In the genomic region with DNA sequence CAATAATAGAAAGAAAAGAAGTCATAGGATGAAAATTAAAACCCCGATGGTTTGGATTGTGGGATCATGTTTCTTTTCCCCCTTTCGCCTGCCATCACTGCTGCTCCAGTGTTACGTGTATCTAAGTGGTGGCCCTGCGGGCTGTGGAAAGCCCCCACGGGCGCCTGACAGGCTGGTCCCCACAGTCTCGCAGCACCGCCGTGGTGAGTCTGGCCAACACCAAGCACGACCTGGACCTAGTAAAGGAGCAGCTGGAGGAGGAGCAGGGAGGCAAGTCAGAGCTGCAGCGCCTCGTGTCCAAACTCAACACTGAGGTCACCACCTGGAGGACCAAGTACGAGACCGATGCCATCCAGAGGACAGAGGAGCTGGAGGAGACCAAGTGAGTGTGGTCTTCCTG, we compare ENCODE assay signal across 30 cellular contexts. TPM values are rescaled to one million over a fixed set of nuclear protein-coding genes. Genes with fewer than 3 reads are reported as not detected.
DNase-seq lines count a peak whose midpoint lies in the region; ATAC-seq, FAIRE-seq and TF ChIP-seq lines count a peak whose summit lies in the region.
"Had no signal": no experiment of that assay in that cellular context is flagged by ENCODE, and none has a peak within 500 bp of the region (broad histone marks: within the 10 kb centered on the region; RNA-seq: fewer than 3 reads in every experiment).

No MANE protein-coding gene starts in this region.

- H3K79me2 ChIP-seq in H1 (ENCODE audit: control insufficient read depth in 1 of 2, insufficient read depth in 2 of 2, low read length in 2 of 2): no peaks in the 10 kb centered on the region
- H3K79me2 ChIP-seq in PC-3 (ENCODE audit: low read length): no peaks in the 10 kb centered on the region

- in situ Hi-C loops in IMR-90 (cut with MboI; ENCODE audit: low sequenced_read_pairs): no loop called here

- H3K27me3 ChIP-seq in IMR-90 (ENCODE audit: control insufficient read depth, insufficient read depth, low read length) (no peaks in the 10 kb centered on the region), H1 (replicated peaks in 1 of 4; ENCODE audit: control insufficient read depth in 3 of 4, extremely low read depth in 1 of 4, insufficient read depth in 3 of 4, low read length in 3 of 4) (no peaks in the 10 kb centered on the region), neuronal stem cell (ENCODE audit: control insufficient read depth in 3 of 3, insufficient read depth in 3 of 3, low read depth in 1 of 3, low read length in 3 of 3) (no peaks in the 10 kb centered on the region), PC-3 (ENCODE audit: low read length) (no peaks in the 10 kb centered on the region)
- H3K27me3 ChIP-seq: BE2C, BLaER1 had no signal

- H3K23ac ChIP-seq in IMR-90 (ENCODE audit: low read depth, low read length) (no peak overlapping the region), H1 (ENCODE audit: insufficient read length) (no peak overlapping the region), neuronal stem cell (ENCODE audit: low read depth, low read length, poor library complexity) (peak overlapping the region; percentile 52)

- H3K18ac ChIP-seq in IMR-90 (ENCODE audit: low read depth, low read length) (no peak overlapping the region), H1 (ENCODE audit: extremely low read depth, low read length) (no peak overlapping the region), neuronal stem cell (ENCODE audit: low read length) (no peak overlapping the region)

- H3K36me3 ChIP-seq in IMR-90 (ENCODE audit: control insufficient read depth, insufficient read depth, low read length) (no peaks in the 10 kb centered on the region), H1 (ENCODE audit: control insufficient read depth in 2 of 4, insufficient read depth in 4 of 4, low read length in 3 of 4) (no peaks in the 10 kb centered on the region), neuronal stem cell (replicated peaks in 1 of 2; ENCODE audit: control insufficient read depth in 2 of 2, insufficient read depth in 2 of 2, low read length in 2 of 2) (no peaks in the 10 kb centered on the region), PC-3 (ENCODE audit: low read depth, low read length) (no peaks in the 10 kb centered on the region)
- H3K36me3 ChIP-seq: BE2C, BLaER1 had no signal

- H2AK5ac ChIP-seq in IMR-90 (ENCODE audit: low read depth, low read length) (peak overlapping the region; percentile 73; the same call in 1 of the 2 replicates), H1 (ENCODE audit: low read depth, low read length) (no peak overlapping the region), neuronal stem cell (ENCODE audit: low read depth, low read length) (no peak overlapping the region)

- 60% methylated on average over 1 of the region's 14 CpGs; no CpG with 5 or more reads in 1 of the 2 experiments for WGBS in IMR-90 (ENCODE audit: extremely low coverage in 2 of 2, insufficient read length in 1 of 2), 2 experiments
- 91% methylated on average over 14 of the region's 14 CpGs; no CpG with 5 or more reads in 1 of the 2 experiments for WGBS in H1 (ENCODE audit: extremely low coverage in 1 of 2, insufficient coverage in 1 of 2, insufficient read length in 1 of 2, insufficient replicate concordance in 2 of 2, low coverage in 1 of 2, low lambda C conversion rate in 2 of 2, missing lambda C conversion rate in 1 of 2), 2 experiments
- WGBS in neuronal stem cell (ENCODE audit: extremely low coverage in 2 of 2, insufficient read length in 2 of 2, insufficient replicate concordance in 1 of 2), 2 donors: no CpG with 5 or more reads among the region's 14 CpGs

- CTCF ChIA-PET in IMR-90 (lab: Yijun Ruan, JAX): no interaction called here
- CTCF ChIA-PET in H1 (lab: Charles Lee; ENCODE audit: partially characterized antibody): interaction anchor here (0.6 to 2.2 kb wide), 2 partner anchors 9 to 245 kb away, joined by 3 to 5 read pairs; no protein-coding TSS in a partner anchor
- CTCF ChIA-PET in PC-3 (lab: Charles Lee): interaction anchor here (0.5 kb wide), 1 partner anchor 116 kb away, joined by 3 read pairs; no protein-coding TSS in a partner anchor

- H2BK15ac ChIP-seq in IMR-90 (ENCODE audit: low read depth, low read length): no peak overlapping the region
- no peak overlapping the region for H2BK15ac ChIP-seq in H1 (ENCODE audit: low read length)
- H2BK15ac ChIP-seq in neuronal stem cell (ENCODE audit: low read length): no peak overlapping the region

- no peak for TF ChIP-seq EP300 in H1 (IDR thresholded peaks at IDR 0.05; ENCODE audit: borderline replicate concordance in 1 of 2, low read depth in 2 of 2, low read length in 2 of 2)

- no peak overlapping the region for H2BK5ac ChIP-seq in IMR-90 (ENCODE audit: low read depth, low read length, poor library complexity, severe bottlenecking)
- no peak overlapping the region for H2BK5ac ChIP-seq in H1 (ENCODE audit: low read depth, low read length)
- H2BK5ac ChIP-seq in neuronal stem cell (ENCODE audit: low read length): no peak overlapping the region

- no TSS peak for BruUV-seq in IMR-90 (replicated peaks; lab: Mats Ljungman, UMichigan)
- no TSS peak for BruUV-seq in PC-3 (replicated peaks; lab: Mats Ljungman, UMichigan)

- H3F3A ChIP-seq in PC-3 (ENCODE audit: low read length, unreplicated experiment): no peaks in the 10 kb centered on the region

- H3K14ac ChIP-seq in IMR-90 (replicated peaks; ENCODE audit: low read depth, low read length) (no peak overlapping the region; the same call in 1 of the 2 replicates), H1 (ENCODE audit: insufficient read length) (no peak overlapping the region), neuronal stem cell (ENCODE audit: low read length) (no peak overlapping the region)

- H3K4me1 ChIP-seq in IMR-90 (ENCODE audit: control insufficient read depth, insufficient read depth, low read length) (peaks cover 5% of the 10 kb centered on the region; the same call in 1 of the 2 replicates), H1 (replicated peaks in 1 of 4; ENCODE audit: control insufficient read depth in 3 of 4, insufficient read depth in 4 of 4, low read length in 3 of 4) (peaks cover 0 to 4% (median 0%) of the 10 kb centered on the region in 4 experiments; a peak in 1 of 7 replicates), neuronal stem cell (ENCODE audit: control insufficient read depth in 2 of 2, insufficient read depth in 1 of 2, low read depth in 1 of 2, low read length in 2 of 2) (no peaks in the 10 kb centered on the region), PC-3 (ENCODE audit: insufficient read depth, low read length) (no peaks in the 10 kb centered on the region)
- H3K4me1 ChIP-seq: BE2C, BLaER1 had no signal

- H4K91ac ChIP-seq in IMR-90 (ENCODE audit: insufficient read depth, low read depth, low read length) (no peak overlapping the region), H1 (replicated peaks; ENCODE audit: insufficient read length, low read length) (no peak overlapping the region), neuronal stem cell (ENCODE audit: low read depth, low read length, poor library complexity) (no peak overlapping the region)

- no peak for ATAC-seq in IMR-90 (ENCODE audit: low read depth)
- ATAC-seq in left ventricle myocardium superior: no peak
- no peak for ATAC-seq in PC-3
- ATAC-seq: GM12878 had no signal

- TF ChIP-seq RAD21 in IMR-90 (IDR thresholded peaks at IDR 0.05; ENCODE audit: low read length) (no peak), H1 (IDR thresholded peaks at IDR 0.05 in 1 of 2, conservative IDR thresholded peaks at IDR 0.05 in 1 of 2; ENCODE audit: low read depth in 2 of 2, low read length in 2 of 2) (no peak)

- H3K79me1 ChIP-seq in IMR-90 (ENCODE audit: low read depth in 1 of 2, low read length in 2 of 2) (no peaks in the 10 kb centered on the region), H1 (ENCODE audit: low read depth, low read length) (no peaks in the 10 kb centered on the region), neuronal stem cell (ENCODE audit: low read depth, low read length) (no peaks in the 10 kb centered on the region)

- dilution Hi-C loops in IMR-90 (cut with HindIII; ENCODE audit: low sequenced_read_pairs, unreplicated experiment): no loop called here

- H3K9me3 ChIP-seq in IMR-90 (ENCODE audit: control insufficient read depth, insufficient read depth, low read length): no peaks in the 10 kb centered on the region
- H3K9me3 ChIP-seq in H1 (ENCODE audit: insufficient read depth in 2 of 2, low read depth in 1 of 2, low read length in 1 of 2): no peaks in the 10 kb centered on the region
- H3K9me3 ChIP-seq in neuronal stem cell (replicated peaks in 1 of 2; ENCODE audit: control insufficient read depth in 2 of 2, insufficient read depth in 1 of 2, low read depth in 1 of 2, low read length in 2 of 2): no peaks in the 10 kb centered on the region
- no peaks in the 10 kb centered on the region for H3K9me3 ChIP-seq in PC-3 (ENCODE audit: low read length)
- H3K9me3 ChIP-seq: BE2C, BLaER1 had no signal

- H2BK12ac ChIP-seq in H1 (ENCODE audit: low read depth, low read length): no peak overlapping the region
- H2BK12ac ChIP-seq in neuronal stem cell (ENCODE audit: low read length): no peak overlapping the region

- no peak overlapping the region for H3K27ac ChIP-seq in IMR-90 (ENCODE audit: insufficient read depth, low read length)
- H3K27ac ChIP-seq in H1 (ENCODE audit: low read depth, low read length): no peak overlapping the region
- H3K27ac ChIP-seq in neuronal stem cell (replicated peaks; ENCODE audit: low read length): no peak overlapping the region
- H3K27ac ChIP-seq in PC-3 (ENCODE audit: low read length): no peak overlapping the region
- H3K27ac ChIP-seq: BLaER1 had no signal

- H4K5ac ChIP-seq in IMR-90 (ENCODE audit: low read depth, low read length) (no peak overlapping the region; the same call in 1 of the 2 replicates), H1 (ENCODE audit: insufficient read length, low read depth, low read length) (no peak overlapping the region)

- intact Hi-C loops in IMR-90 (cut with micrococcal nuclease): no loop called here
- intact Hi-C loops in left ventricle myocardium superior (cut with micrococcal nuclease): no loop called here
- intact Hi-C loops in PC-3 (cut with micrococcal nuclease): no loop called here

- no peaks in the 10 kb centered on the region for H3K23me2 ChIP-seq in H1 (ENCODE audit: low read depth, low read length)

- H2BK120ac ChIP-seq in IMR-90 (ENCODE audit: low read depth, low read length) (no peak overlapping the region), H1 (replicated peaks; ENCODE audit: low read depth, low read length) (no peak overlapping the region), neuronal stem cell (ENCODE audit: low read depth, low read length) (no peak overlapping the region)

- H4K8ac ChIP-seq in IMR-90 (ENCODE audit: low read depth in 2 of 2, low read length in 2 of 2) (no peak overlapping the region), H1 (ENCODE audit: extremely low read depth, insufficient read depth, low read length) (peak overlapping the region; percentile 25; the same call in 1 of the 2 replicates), neuronal stem cell (ENCODE audit: low read depth, low read length) (no peak overlapping the region)

- H3K9me1 ChIP-seq in IMR-90 (ENCODE audit: insufficient read depth, low read length): 0 out of 2 replicates have a peak, but pooled peaks cover 4% of the 10 kb centered on the region

- FAIRE-seq in H1 (lab: Jason Lieb, UNC): no peak
- FAIRE-seq: A204.1, GM12878, GM12892, GM18507 had no signal

- no peaks in the 10 kb centered on the region for H4K20me1 ChIP-seq in IMR-90 (ENCODE audit: insufficient read depth, low read length)
- no peaks in the 10 kb centered on the region for H4K20me1 ChIP-seq in H1 (replicated peaks in 1 of 2; ENCODE audit: control insufficient read depth in 1 of 2, insufficient read depth in 2 of 2, low read length in 2 of 2)
- H4K20me1 ChIP-seq in PC-3 (ENCODE audit: low read length): no peaks in the 10 kb centered on the region
- H4K20me1 ChIP-seq: BLaER1 had no signal

- H3K56ac ChIP-seq in IMR-90 (ENCODE audit: extremely low read depth, insufficient read depth, low read length) (no peak overlapping the region), H1 (replicated peaks; ENCODE audit: insufficient read length, low read depth, low read length) (no peak overlapping the region)

- no peaks in the 10 kb centered on the region for H3K9me2 ChIP-seq in PC-3 (replicated peaks; ENCODE audit: low read length)

- no peak overlapping the region for H2AK9ac ChIP-seq in IMR-90 (replicated peaks; ENCODE audit: low read depth, low read length, poor library complexity)

- no peak overlapping the region for H3K4me3 ChIP-seq in IMR-90 (ENCODE audit: insufficient read depth, low read depth, low read length)
- no peak overlapping the region for H3K4me3 ChIP-seq in H1 (ENCODE audit: extremely low read depth in 1 of 4, insufficient read depth in 2 of 4, low read depth in 3 of 4, low read length in 4 of 4)
- H3K4me3 ChIP-seq in neuronal stem cell (ENCODE audit: low read length in 2 of 2): no peak overlapping the region
- H3K4me3 ChIP-seq in PC-3 (ENCODE audit: low read length): no peak overlapping the region
- H3K4me3 ChIP-seq: BLaER1, GM12878 had no signal

- DNase-seq in IMR-90 (no peak), H1 (ENCODE audit: low read depth in 1 of 2, low spot score in 2 of 2) (no peak), neuronal stem cell (ENCODE audit: low spot score) (no peak), left ventricle myocardium superior (no peak), PC-3 (no peak), NCI-H2171 (lab: John Stamatoyannopoulos, UW) (no peak)
- DNase-seq: 8988T; ACHN; BE2C; C1 segment of cervical spinal cord; CD4-positive, alpha-beta memory T cell; CD4-positive, CD25-positive, alpha-beta regulatory T cell; CD8-positive, alpha-beta memory T cell; COR-L47; DMS 273 treated with DMSO at 0.1 percent for 48 hours; DMS153; DMS53; DMS79; DND-41; EL; GDM1 had no signal

- H2BK20ac ChIP-seq in IMR-90 (ENCODE audit: low read depth, low read length) (no peak overlapping the region), H1 (ENCODE audit: low read length) (no peak overlapping the region)

- no peak overlapping the region for H3K9ac ChIP-seq in IMR-90 (ENCODE audit: low read depth, low read length)
- no peak overlapping the region for H3K9ac ChIP-seq in H1 (replicated peaks in 1 of 4; ENCODE audit: extremely low read depth in 1 of 4, low read depth in 3 of 4, low read length in 3 of 4)
- peak overlapping the region; percentile 12 for H3K9ac ChIP-seq in neuronal stem cell (ENCODE audit: low read depth, low read length, poor library complexity)
- H3K9ac ChIP-seq in PC-3 (ENCODE audit: low read length): no peak overlapping the region
- H3K9ac ChIP-seq: BLaER1 had no signal

- H2AFZ ChIP-seq in IMR-90 (replicated peaks; ENCODE audit: low read length, poor library complexity): no peak overlapping the region
- H2AFZ ChIP-seq in H1 (ENCODE audit: low read length): no peak overlapping the region
- H2AFZ ChIP-seq in neuronal stem cell (ENCODE audit: low read length): no peak overlapping the region
- H2AFZ ChIP-seq in PC-3 (ENCODE audit: low read length): no peak overlapping the region

- TF ChIP-seq POLR2A in IMR-90 (IDR thresholded peaks at IDR 0.05; ENCODE audit: low read depth, low read length) (no peak), H1 (IDR thresholded peaks at IDR 0.05; ENCODE audit: control extremely low read depth in 1 of 2, low read depth in 2 of 2, low read length in 2 of 2) (no peak)

- no peak overlapping the region for H3K4me2 ChIP-seq in IMR-90 (ENCODE audit: low read depth, low read length)
- H3K4me2 ChIP-seq in H1 (ENCODE audit: insufficient read depth in 1 of 2, low read depth in 2 of 2, low read length in 2 of 2): no peak overlapping the region
- H3K4me2 ChIP-seq in neuronal stem cell (ENCODE audit: insufficient read depth, low read length, poor library complexity, severe bottlenecking): no peak overlapping the region
- H3K4me2 ChIP-seq in PC-3 (ENCODE audit: low read length): no peak overlapping the region
- H3K4me2 ChIP-seq: BLaER1 had no signal

- POLR2A ChIA-PET in IMR-90 (lab: Charles Lee; ENCODE audit: unreplicated experiment): no interaction called here
- POLR2A ChIA-PET in H1 (lab: Charles Lee; ENCODE audit: partially characterized antibody): no interaction called here
- POLR2A ChIA-PET in PC-3 (lab: Charles Lee; ENCODE audit: unreplicated experiment): no interaction called here

- no peak for TF ChIP-seq CTCF in IMR-90 (conservative IDR thresholded peaks at IDR 0.05; ENCODE audit: low read depth, low read length)
- no peak for TF ChIP-seq CTCF in H1 (IDR thresholded peaks at IDR 0.05; ENCODE audit: control extremely low read depth in 1 of 3, insufficient read depth in 1 of 3, low read depth in 1 of 3, low read length in 3 of 3)
- TF ChIP-seq CTCF in PC-3 (conservative IDR thresholded peaks at IDR 0.05; ENCODE audit: low read depth, low read length): no peak

- H3K4ac ChIP-seq in IMR-90 (ENCODE audit: low read depth, low read length) (no peak overlapping the region), H1 (replicated peaks; ENCODE audit: insufficient read length, low read depth, low read length) (no peak overlapping the region), neuronal stem cell (ENCODE audit: low read length) (no peak overlapping the region)

RNA-seq across cellular contexts. Expression of a gene that starts 19.5 kb away (rescaled TPM):
- total RNA-seq in IMR-90 (2012; rRNA removed) (0.18 and 0.28 TPM in 2 replicates), left ventricle myocardium superior (not detected), PC-3 (2014; rRNA removed) (2.8 and 4.7 TPM in 2 replicates)
- polyA plus RNA-seq in IMR-90 (2012; rRNA removed) (0.03 and 0.09 TPM in 2 replicates), H1 (2011; rRNA removed) (not detected in 2 replicates)
- 0.02 and 0.09 TPM in 2 replicates for polyA plus RNA-seq in IMR-90 (2012; cell fraction: cytosol; rRNA removed)
- 0.03 and 0.04 TPM in 2 replicates for polyA plus RNA-seq in IMR-90 (2012; cell fraction: nucleus; rRNA removed; ENCODE audit: low replicate concordance)
- not detected in 2 replicates for total RNA-seq in H1 (2021; fragmentation: NEBNext Ultra II Directional; extraction: Animal tissue kit (Norgen Biotek cat#: 25700))
- polyA plus RNA-seq in H1 (2011; cell fraction: cytosol; rRNA removed): not detected
- not detected for polyA plus RNA-seq in H1 (2011; cell fraction: nucleus; rRNA removed)
- polyA plus RNA-seq in H1 (2012, experiment 1 of 2): not detected in 4 replicates
- polyA plus RNA-seq in H1 (2012, experiment 2 of 2): not detected
- not detected for polyA plus RNA-seq in H1 (2013, experiment 1 of 2)
- not detected for polyA plus RNA-seq in H1 (2013, experiment 2 of 2)
- not detected in 2 replicates for polyA minus RNA-seq in H1 (2011; rRNA and poly(A)+ RNA removed)
- not detected for polyA minus RNA-seq in H1 (2011; cell fraction: cytosol; rRNA and poly(A)+ RNA removed)
- polyA minus RNA-seq in H1 (2011; cell fraction: nucleus; rRNA and poly(A)+ RNA removed): not detected
- not detected for polyA plus RNA-seq in neuronal stem cell (2013, experiment 1 of 2)
- polyA plus RNA-seq in neuronal stem cell (2013, experiment 2 of 2): not detected
- total RNA-seq: A673; CD4-positive, alpha-beta memory T cell; CD4-positive, CD25-positive, alpha-beta regulatory T cell; CD8-positive, alpha-beta memory T cell; G401 had no signal
- polyA plus RNA-seq: AG04450; CD14-positive monocyte; CD4-positive, alpha-beta memory T cell; CD4-positive, CD25-positive, alpha-beta regulatory T cell; CD8-positive, alpha-beta memory T cell had no signal

RNA-seq across cellular contexts. Expression of a gene that starts 33.6 kb away (rescaled TPM):
- total RNA-seq in IMR-90 (2012; rRNA removed) (321 and 327 TPM in 2 replicates), left ventricle myocardium superior (161 TPM), PC-3 (2014; rRNA removed) (183 and 193 TPM in 2 replicates)
- polyA plus RNA-seq in IMR-90 (2012; rRNA removed) (253 and 260 TPM in 2 replicates), H1 (2011; rRNA removed) (123 and 140 TPM in 2 replicates)
- 307 and 343 TPM in 2 replicates for polyA plus RNA-seq in IMR-90 (2012; cell fraction: cytosol; rRNA removed)
- 103 and 113 TPM in 2 replicates for polyA plus RNA-seq in IMR-90 (2012; cell fraction: nucleus; rRNA removed; ENCODE audit: low replicate concordance)
- 147 and 155 TPM in 2 replicates for total RNA-seq in H1 (2021; fragmentation: NEBNext Ultra II Directional; extraction: Animal tissue kit (Norgen Biotek cat#: 25700))
- 115 TPM for polyA plus RNA-seq in H1 (2011; cell fraction: cytosol; rRNA removed)
- 109 TPM for polyA plus RNA-seq in H1 (2011; cell fraction: nucleus; rRNA removed)
- polyA plus RNA-seq in H1 (2012, experiment 1 of 2): 124 to 146 TPM (median 139 TPM) in 4 replicates
- polyA plus RNA-seq in H1 (2012, experiment 2 of 2): 134 TPM
- polyA plus RNA-seq in H1 (2013, experiment 1 of 2): 173 TPM
- polyA plus RNA-seq in H1 (2013, experiment 2 of 2): 185 TPM
- polyA minus RNA-seq in H1 (2011; rRNA and poly(A)+ RNA removed): 107 and 108 TPM in 2 replicates
- polyA minus RNA-seq in H1 (2011; cell fraction: cytosol; rRNA and poly(A)+ RNA removed): 49.9 TPM
- 47.1 TPM for polyA minus RNA-seq in H1 (2011; cell fraction: nucleus; rRNA and poly(A)+ RNA removed)
- 238 TPM for polyA plus RNA-seq in neuronal stem cell (2013, experiment 1 of 2)
- 242 TPM for polyA plus RNA-seq in neuronal stem cell (2013, experiment 2 of 2)
